Comparison of ENCODE assay signal across 11 cellular contexts in genomic region chr19:35510626-35510964, GRCh38. TPM values are rescaled to one million over a fixed set of nuclear protein-coding genes. Genes with fewer than 3 reads are reported as not detected.
A peak's percentile ranks its signal among the peaks of the same experiment; 100 is the strongest.
DNase-seq lines count a peak whose midpoint lies in the region; ATAC-seq and TF ChIP-seq lines count a peak whose summit lies in the region.
"Had no signal": no experiment of that assay in that cellular context is flagged by ENCODE, and none has a peak within 500 bp of the region (broad histone marks: within the 10 kb centered on the region; RNA-seq: fewer than 3 reads in every experiment).

No MANE protein-coding gene starts in this region.

- H3K27me3 ChIP-seq in PC-3 (ENCODE audit: low read length), result no peaks in the 10 kb centered on the region
- peaks cover 0 to 71% (median 0%) of the 10 kb centered on the region in 4 donors for H3K27me3 ChIP-seq in esophagus squamous epithelium
- peaks cover 8 to 88% (median 61%) of the 10 kb centered on the region in 3 donors for H3K27me3 ChIP-seq in sigmoid colon

- peak overlapping the region; percentile 92 for H2AFZ ChIP-seq in PC-3 (ENCODE audit: low read length)

- peaks cover 9% of the 10 kb centered on the region for H3K36me3 ChIP-seq in ES-I3 (ENCODE audit: insufficient read depth, low read length)
- H3K36me3 ChIP-seq in PC-3 (ENCODE audit: low read depth, low read length), result no peaks in the 10 kb centered on the region
- H3K36me3 ChIP-seq in esophagus squamous epithelium, result peaks cover 0 to 8% (median 0%) of the 10 kb centered on the region in 3 donors
- H3K36me3 ChIP-seq in sigmoid colon, result no peaks in the 10 kb centered on the region

- DNase-seq in PC-3 (no peak), esophagus squamous epithelium (lab: John Stamatoyannopoulos, UW) (no peak), sigmoid colon (no peak), OCI-M1 (lab: John Stamatoyannopoulos, UW) (no peak), UCSD-AML1 (lab: John Stamatoyannopoulos, UW; ENCODE audit: unreplicated experiment) (no peak), T1000 (lab: John Stamatoyannopoulos, UW) (no peak)
- no peak for DNase-seq in activated CD4-positive, alpha-beta T cell treated with anti-CD3 and anti-CD28 coated beads for 1 hour
- DNase-seq: NCI-H187 treated with DMSO at 0.1 percent for 48 hours had no signal

- WGBS in esophagus squamous epithelium, 2 donors, result 0% methylated on average over 3 of the region's 15 CpGs; no CpG with 5 or more reads in 1 of the 2 donors
- 10 to 11% methylated on average over 15 of the region's 15 CpGs for WGBS in sigmoid colon, 2 donors

- H3K9ac ChIP-seq in ES-I3 (ENCODE audit: low read depth, low read length) (peak overlapping the region; percentile 91; the same call in 1 of the 2 replicates), PC-3 (ENCODE audit: low read length) (no peak overlapping the region)

- CTCF ChIA-PET in PC-3 (lab: Charles Lee), result interaction anchor here (0.6 kb wide), 1 partner anchor 19 kb away, joined by 3 read pairs; no protein-coding TSS in a partner anchor

- TF ChIP-seq EP300 in sigmoid colon (IDR thresholded peaks at IDR 0.05), result no peak

- intact Hi-C loops in PC-3 (cut with micrococcal nuclease), result loop anchor here (5.0 kb wide), 1 partner anchor 132 kb away; the partner anchor contains the start of gene ETV2
- intact Hi-C loops in esophagus squamous epithelium (cut with DNase I), result no loop called here
- intact Hi-C loops in sigmoid colon (cut with DNase I), result no loop called here

- no TSS peak for BruUV-seq in PC-3 (replicated peaks; lab: Mats Ljungman, UMichigan)

- H3F3A ChIP-seq in PC-3 (ENCODE audit: low read length, unreplicated experiment), result no peaks in the 10 kb centered on the region

- H4K20me1 ChIP-seq in PC-3 (ENCODE audit: low read length), result no peaks in the 10 kb centered on the region

- H3K27ac ChIP-seq in PC-3 (ENCODE audit: low read length) (no peak overlapping the region), esophagus squamous epithelium (peak overlapping the region; percentile 58 to 82 (median 68)), sigmoid colon (no peak overlapping the region)

- no peak for TF ChIP-seq POLR2A in esophagus squamous epithelium (IDR thresholded peaks at IDR 0.05)
- TF ChIP-seq POLR2A in sigmoid colon (IDR thresholded peaks at IDR 0.05), result no peak

- H3K4me1 ChIP-seq in ES-I3 (ENCODE audit: insufficient read depth, low read length) (peaks cover 10% of the 10 kb centered on the region; the same call in 1 of the 2 replicates), PC-3 (ENCODE audit: insufficient read depth, low read length) (peaks cover 13% of the 10 kb centered on the region; the same call in 1 of the 2 replicates), esophagus squamous epithelium (peaks cover 5 to 36% (median 13%) of the 10 kb centered on the region in 3 donors), sigmoid colon (peaks cover 0 to 15% (median 11%) of the 10 kb centered on the region in 4 donors)

- peak overlapping the region; percentile 86 for H3K4me2 ChIP-seq in PC-3 (ENCODE audit: low read length)

- TF ChIP-seq CTCF in PC-3 (conservative IDR thresholded peaks at IDR 0.05; ENCODE audit: low read depth, low read length), result no peak
- TF ChIP-seq CTCF in esophagus squamous epithelium (IDR thresholded peaks at IDR 0.05), result no peak
- peak in 2 of 4 experiments; percentile 2 to 14 for TF ChIP-seq CTCF in sigmoid colon (IDR thresholded peaks at IDR 0.05)

- ATAC-seq in PC-3, result no peak

- H3K9me3 ChIP-seq in ES-I3 (ENCODE audit: control insufficient read depth, insufficient read depth, low read length) (no peaks in the 10 kb centered on the region), PC-3 (ENCODE audit: low read length) (no peaks in the 10 kb centered on the region), esophagus squamous epithelium (no peaks in the 10 kb centered on the region), sigmoid colon (no peaks in the 10 kb centered on the region)

- no peaks in the 10 kb centered on the region for H3K9me2 ChIP-seq in PC-3 (replicated peaks; ENCODE audit: low read length)

- peaks cover 25% of the 10 kb centered on the region for H3K79me2 ChIP-seq in PC-3 (ENCODE audit: low read length)

- H3K4me3 ChIP-seq in PC-3 (ENCODE audit: low read length), result peak overlapping the region; percentile 96; the same call in 1 of the 2 replicates
- peak overlapping the region in 3 of 4 donors; percentile 43 to 62 (median 48) for H3K4me3 ChIP-seq in esophagus squamous epithelium
- peak overlapping the region in 3 of 4 donors; percentile 27 to 37 (median 33) for H3K4me3 ChIP-seq in sigmoid colon

- POLR2A ChIA-PET in PC-3 (lab: Charles Lee; ENCODE audit: unreplicated experiment), result interaction anchor here (0.7 kb wide), 1 partner anchor 138 kb away, joined by 3 read pairs; the partner anchor contains the start of gene COX6B1

RNA-seq across cellular contexts. Expression of gene DMKN, which starts 2.9 kb away (rescaled TPM):
- total RNA-seq in PC-3 (2014; rRNA removed) (128 and 144 TPM in 2 replicates), esophagus squamous epithelium (100 to 1,000 TPM in 3 of 4 donors, 10 to 100 TPM in 1; 81.6 to 449 (median 257) TPM), sigmoid colon (10 to 100 TPM in 3 of 4 donors, 1 to 10 TPM in 1; 6.1 to 39.0 (median 24.4) TPM)
- 10 to 100 TPM in 1 of 3 donors, 1 to 10 TPM in 2; 5.5 to 20.6 (median 9.0) TPM for polyA plus RNA-seq in sigmoid colon

RNA-seq across cellular contexts. Expression of gene SBSN, which starts 17.5 kb away (rescaled TPM):
- total RNA-seq in PC-3 (2014; rRNA removed), result 0.26 and 2.1 TPM in 2 replicates
- 1,000 to 10,000 TPM in 1 of 4 donors, 100 to 1,000 TPM in 2, 10 to 100 TPM in 1; 58.2 to 1,096 (median 541) TPM for total RNA-seq in esophagus squamous epithelium
- total RNA-seq in sigmoid colon, result not detected
- polyA plus RNA-seq in sigmoid colon, result 1 to 10 TPM in 1 of 3 donors, under 1 TPM in 1, not detected in 1; 0.17 to 1.2 TPM
- total RNA-seq: frontal cortex, myocyte had no signal

RNA-seq across cellular contexts. Expression of gene KRTDAP, which starts 20.3 kb away (rescaled TPM):
- total RNA-seq in PC-3 (2014; rRNA removed) (not detected in 2 replicates), esophagus squamous epithelium (100 to 1,000 TPM in 2 of 4 donors, 10 to 100 TPM in 1, 1 to 10 TPM in 1; 4.6 to 656 (median 111) TPM), sigmoid colon (not detected)
- polyA plus RNA-seq in sigmoid colon, result not detected
- total RNA-seq: frontal cortex, myocyte had no signal

RNA-seq across cellular contexts. Expression of gene GAPDHS, which starts 22.7 kb away (rescaled TPM):
- not detected in 2 replicates for total RNA-seq in PC-3 (2014; rRNA removed)
- total RNA-seq in esophagus squamous epithelium, result not detected
- not detected for total RNA-seq in sigmoid colon
- not detected for polyA plus RNA-seq in sigmoid colon
- total RNA-seq: frontal cortex, myocyte had no signal

RNA-seq across cellular contexts. Expression of gene TMEM147, which starts 34.8 kb away (rescaled TPM):
- 191 and 206 TPM in 2 replicates for total RNA-seq in PC-3 (2014; rRNA removed)
- total RNA-seq in esophagus squamous epithelium, result 100 to 1,000 TPM in 1 of 4 donors, 10 to 100 TPM in 3; 68.1 to 119 (median 89.6) TPM
- total RNA-seq in sigmoid colon, result 10 to 100 TPM; 60.1 to 72.5 (median 69.3) TPM
- 100 to 1,000 TPM in 1 of 3 donors, 10 to 100 TPM in 2; 24.5 to 123 (median 46.2) TPM for polyA plus RNA-seq in sigmoid colon

Comparison
In these comparisons a context has a peak if more than half of its experiments do, and no peak if none do; other contexts are left out.
1. H3K27ac ChIP-seq: peak in esophagus squamous epithelium (4 of 4); none in PC-3 (single experiment) and sigmoid colon (0 of 4).
2. H3K4me3 ChIP-seq: peak in every context shown above with its lines; median percentile 96 in PC-3; 48 in esophagus squamous epithelium; 33 in sigmoid colon.
3. RNA of gene SBSN, which starts 17.5 kb away (total RNA-seq): 58.2 to 1,096 TPM in esophagus squamous epithelium; 0.26 to 2.1 TPM in PC-3 and not detected in sigmoid colon; every median in the first group is over 10 times any median in the second.